Comparison of ENCODE assay signal across 29 cellular contexts in the genomic region with DNA sequence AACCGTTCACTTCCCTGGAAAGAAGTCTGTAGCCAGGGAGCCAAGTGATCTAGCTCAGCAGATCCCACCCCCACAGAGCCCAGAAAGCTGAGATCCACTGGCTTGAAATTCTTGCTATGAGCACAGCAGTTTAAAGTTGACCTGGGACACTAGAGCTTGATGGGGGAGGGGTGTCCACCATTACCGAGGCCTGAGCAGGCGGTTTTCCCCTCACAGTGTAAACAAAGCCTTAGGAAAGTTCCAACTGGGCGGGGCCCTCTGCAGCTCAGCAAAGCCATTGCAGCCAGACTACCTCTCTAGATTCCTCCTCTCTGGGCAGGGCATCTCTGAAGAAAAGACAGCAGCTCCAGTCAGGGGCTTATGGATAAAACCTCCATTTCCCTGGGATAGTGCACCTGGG.
DNase-seq lines count a peak whose midpoint lies in the region; ATAC-seq, FAIRE-seq and TF ChIP-seq lines count a peak whose summit lies in the region.
"Had no signal": no experiment of that assay in that cellular context is flagged by ENCODE, and none has a peak within 500 bp of the region (broad histone marks: within the 10 kb centered on the region; RNA-seq: fewer than 3 reads in every experiment).

No MANE protein-coding gene starts in this region.

- H3K4me3 Mint-ChIP-seq in endodermal cell, result no peak overlapping the region
- H3K4me3 Mint-ChIP-seq in stimulated activated memory B cell treated with anti-CD40 and anti-IgM and Interleukin-4, amounts not matched to agents 10 μg/mL and 1 μg/mL and 100 μg/mL, for 72 hours, result no peak overlapping the region
- H3K4me3 Mint-ChIP-seq: CD8-positive, alpha-beta memory T cell; effector memory CD8-positive, alpha-beta T cell had no signal

- no peaks in the 10 kb centered on the region for H3K27me3 Mint-ChIP-seq in endodermal cell (ENCODE audit: insufficient read depth)
- no peaks in the 10 kb centered on the region for H3K27me3 Mint-ChIP-seq in stimulated activated memory B cell treated with anti-CD40 and anti-IgM and Interleukin-4, amounts not matched to agents 10 μg/mL and 1 μg/mL and 100 μg/mL, for 72 hours
- H3K27me3 Mint-ChIP-seq: effector memory CD8-positive, alpha-beta T cell had no signal

- no peak overlapping the region for H3K4me3 ChIP-seq in endodermal cell (ENCODE audit: low read length)
- no peak overlapping the region for H3K4me3 ChIP-seq in pancreas
- H3K4me3 ChIP-seq in coronary artery, result no peak overlapping the region
- H3K4me3 ChIP-seq: esophagus squamous epithelium, gastrocnemius medialis, thyroid gland had no signal

- no peaks in the 10 kb centered on the region for H3K4me1 Mint-ChIP-seq in endodermal cell
- H3K4me1 Mint-ChIP-seq in stimulated activated memory B cell treated with anti-CD40 and anti-IgM and Interleukin-4, amounts not matched to agents 10 μg/mL and 1 μg/mL and 100 μg/mL, for 72 hours, result no peaks in the 10 kb centered on the region
- H3K4me1 Mint-ChIP-seq: CD8-positive, alpha-beta memory T cell had no signal

- H3K36me3 Mint-ChIP-seq in endodermal cell (ENCODE audit: low read depth), result peaks cover 2% of the 10 kb centered on the region
- no peaks in the 10 kb centered on the region for H3K36me3 Mint-ChIP-seq in stimulated activated memory B cell treated with anti-CD40 and anti-IgM and Interleukin-4, amounts not matched to agents 10 μg/mL and 1 μg/mL and 100 μg/mL, for 72 hours
- H3K36me3 Mint-ChIP-seq: CD8-positive, alpha-beta memory T cell had no signal

- FAIRE-seq in pancreas (lab: Jason Lieb, UNC), result no peak
- FAIRE-seq: H54, kidney, small intestine had no signal

- peak; percentile 40 for DNase-seq in DMS53 (lab: John Stamatoyannopoulos, UW)
- no peak for DNase-seq in DMS53 treated with DMSO at 0.1 percent for 48 hours (lab: John Stamatoyannopoulos, UW; ENCODE audit: unreplicated experiment)
- peak; percentile 3 for DNase-seq in OCI-M1 (lab: John Stamatoyannopoulos, UW)
- peak; percentile 79 for DNase-seq in endodermal cell
- DNase-seq in pancreas, result peak in 4 of 6 donors; percentile 27 to 56 (median 40)
- no peak for DNase-seq in coronary artery (ENCODE audit: low spot score)
- no peak for DNase-seq in D341Med (ENCODE audit: low spot score)
- DNase-seq: 8988T; activated CD8-positive, alpha-beta memory T cell treated with anti-CD3 and anti-CD28 coated beads, Interleukin-2, amount 50 U/mL, for 48 hours; AML-193; brain microvascular endothelial cell; CD8-positive, alpha-beta memory T cell; DND-41; effector memory CD8-positive, alpha-beta T cell; esophagus squamous epithelium; gastrocnemius medialis; hypothalamus; KG1; kidney; NCI-H1694 treated with DMSO at 0.1 percent for 48 hours; NCI-H69; nucleus accumbens; Right ventricle myocardium superior; small intestine; stimulated activated naive CD4-positive, alpha-beta T cell; thyroid gland had no signal

- intact Hi-C loops in pancreas (cut with DNase I), result no loop called here

- no peak overlapping the region for H3K9ac ChIP-seq in endodermal cell (ENCODE audit: extremely low read depth, low read length, poor library complexity, severe bottlenecking)

- peak; percentile 57 to 93 (median 70) for ATAC-seq in pancreas
- no peak for ATAC-seq in stimulated activated memory B cell treated with anti-CD40 and anti-IgM and Interleukin-4, amounts not matched to agents 10 μg/mL and 1 μg/mL and 100 μg/mL, for 72 hours
- ATAC-seq: effector memory CD8-positive, alpha-beta T cell; gastrocnemius medialis had no signal

- TF ChIP-seq CTCF in endodermal cell (conservative IDR thresholded peaks at IDR 0.05), result peak; percentile 21
- TF ChIP-seq CTCF in pancreas (IDR thresholded peaks at IDR 0.05), result no peak
- TF ChIP-seq CTCF in coronary artery (IDR thresholded peaks at IDR 0.05), result no peak

- H3K27ac Mint-ChIP-seq in endodermal cell, result peak overlapping the region; percentile 21
- H3K27ac Mint-ChIP-seq in stimulated activated memory B cell treated with anti-CD40 and anti-IgM and Interleukin-4, amounts not matched to agents 10 μg/mL and 1 μg/mL and 100 μg/mL, for 72 hours, result no peak overlapping the region
- H3K27ac Mint-ChIP-seq: activated T-helper 2 cell treated with anti-CD3 and anti-CD28 coated beads, Interferon-gamma antibody, Interleukin-2, Interleukin-4, amounts not matched to agents 10 μg/mL and 5 μg/mL and 100 μg/mL, durations not matched to agents 14 hours and 24 hours and 36 hours; CD8-positive, alpha-beta memory T cell; effector memory CD8-positive, alpha-beta T cell had no signal

- H3K4me1 ChIP-seq in endodermal cell (ENCODE audit: control insufficient read depth, insufficient read depth, low read length) (no peaks in the 10 kb centered on the region), pancreas (no peaks in the 10 kb centered on the region)
- H3K4me1 ChIP-seq: esophagus squamous epithelium, gastrocnemius medialis, thyroid gland had no signal

- 53 to 100% methylated on average over 1 to 4 of the region's 4 CpGs for WGBS in endodermal cell (ENCODE audit: insufficient coverage in 1 of 2, insufficient read length in 1 of 2), 2 experiments
- 37 to 45% methylated on average over 4 of the region's 4 CpGs for WGBS in pancreas, 2 donors

- H3K9me3 ChIP-seq in endodermal cell (ENCODE audit: control insufficient read depth, low read length), result peaks cover 73% of the 10 kb centered on the region
- H3K9me3 ChIP-seq in pancreas, result no peaks in the 10 kb centered on the region
- H3K9me3 ChIP-seq: gastrocnemius medialis, thyroid gland had no signal

- H3K36me3 ChIP-seq in endodermal cell (ENCODE audit: control insufficient read depth, insufficient read depth, low read length), result no peaks in the 10 kb centered on the region
- H3K36me3 ChIP-seq in pancreas, result no peaks in the 10 kb centered on the region
- H3K36me3 ChIP-seq: brain microvascular endothelial cell, esophagus squamous epithelium, gastrocnemius medialis, thyroid gland had no signal

- H3K27me3 ChIP-seq in endodermal cell (ENCODE audit: control insufficient read depth, insufficient read depth, low read length, poor library complexity, severe bottlenecking), result no peaks in the 10 kb centered on the region
- no peaks in the 10 kb centered on the region for H3K27me3 ChIP-seq in pancreas
- H3K27me3 ChIP-seq: brain microvascular endothelial cell, esophagus squamous epithelium, gastrocnemius medialis, thyroid gland had no signal

- H3K27ac ChIP-seq in endodermal cell (ENCODE audit: low read depth, low read length) (no peak overlapping the region), pancreas (no peak overlapping the region), coronary artery (no peak overlapping the region)
- H3K27ac ChIP-seq: brain microvascular endothelial cell, esophagus squamous epithelium, gastrocnemius medialis, thyroid gland had no signal

- peaks cover 66% of the 10 kb centered on the region for H3K9me3 Mint-ChIP-seq in endodermal cell
- peaks cover 9% of the 10 kb centered on the region for H3K9me3 Mint-ChIP-seq in stimulated activated memory B cell treated with anti-CD40 and anti-IgM and Interleukin-4, amounts not matched to agents 10 μg/mL and 1 μg/mL and 100 μg/mL, for 72 hours

Comparison
In these comparisons a context has a peak if more than half of its experiments do, and no peak if none do; other contexts are left out.
1. DNase-seq: peak in DMS53 (single experiment), OCI-M1 (single experiment), endodermal cell (single experiment) and pancreas (4 of 6); none in DMS53 treated with DMSO at 0.1 percent for 48 hours (single experiment), coronary artery (single experiment) and D341Med (single experiment).